ENCODE assay signal across 20 cellular contexts in the genomic region with DNA sequence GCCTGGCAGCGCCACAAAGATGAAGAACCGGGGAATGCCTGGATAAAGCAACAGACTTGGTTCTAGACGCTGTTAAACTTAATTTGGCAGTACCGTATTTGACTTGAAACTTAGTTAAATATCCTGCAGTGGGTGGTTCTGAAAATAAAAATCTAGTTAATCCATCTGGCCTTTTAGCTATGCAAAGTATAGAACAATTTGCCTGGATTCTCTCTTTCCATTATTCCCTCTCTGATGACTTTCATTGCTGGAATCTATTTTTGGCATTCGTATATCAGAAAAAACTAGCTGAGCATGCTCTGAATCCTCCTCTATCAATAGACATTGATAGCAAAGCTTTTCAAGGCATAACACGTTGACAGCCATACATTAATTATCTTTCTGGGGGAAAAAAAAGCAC.
DNase-seq lines count a peak whose midpoint lies in the region; ATAC-seq, FAIRE-seq and TF ChIP-seq lines count a peak whose summit lies in the region.
"Had no signal": no experiment of that assay in that cellular context is flagged by ENCODE, and none has a peak within 500 bp of the region (broad histone marks: within the 10 kb centered on the region; RNA-seq: fewer than 3 reads in every experiment).

No MANE protein-coding gene starts in this region.

- H3K9me3 Mint-ChIP-seq in activated CD8-positive, alpha-beta memory T cell treated with anti-CD3 and anti-CD28 coated beads, Interleukin-2, amount 10 ng/mL, durations not matched to agents 7 days and 5 days (ENCODE audit: low read depth) = peaks cover 3% of the 10 kb centered on the region

- TF ChIP-seq CTCF in VCaP (conservative IDR thresholded peaks at IDR 0.05) = no peak
- no peak for TF ChIP-seq CTCF in vagina (IDR thresholded peaks at IDR 0.05)

- no peaks in the 10 kb centered on the region for H3K4me1 Mint-ChIP-seq in activated CD8-positive, alpha-beta memory T cell treated with anti-CD3 and anti-CD28 coated beads, Interleukin-2, amount 10 ng/mL, durations not matched to agents 7 days and 5 days
- H3K4me1 Mint-ChIP-seq: CD4-positive, alpha-beta memory T cell had no signal

- ATAC-seq in activated CD8-positive, alpha-beta memory T cell treated with anti-CD3 and anti-CD28 coated beads, Interleukin-2, amount 10 ng/mL, durations not matched to agents 7 days and 5 days = no peak
- ATAC-seq: K562 had no signal

- FAIRE-seq in H54 (lab: Jason Lieb, UNC) = peak; percentile 94
- FAIRE-seq: D721Med, GM12892, H1, K562 had no signal

- H3K27ac ChIP-seq in VCaP (0 out of 2 replicates have a peak overlapping the region, but pooled peaks have one; percentile 3), vagina (no peak overlapping the region)
- H3K27ac ChIP-seq: 22Rv1, C4-2B had no signal

- no peaks in the 10 kb centered on the region for H3K27me3 Mint-ChIP-seq in activated CD8-positive, alpha-beta memory T cell treated with anti-CD3 and anti-CD28 coated beads, Interleukin-2, amount 10 ng/mL, durations not matched to agents 7 days and 5 days
- H3K27me3 Mint-ChIP-seq: CD4-positive, alpha-beta memory T cell had no signal

- no peak for TF ChIP-seq POLR2A in H54 (IDR thresholded peaks at IDR 0.05; ENCODE audit: low read depth, low read length)
- TF ChIP-seq POLR2A in vagina (IDR thresholded peaks at IDR 0.05) = no peak

- H3K4me3 ChIP-seq in vagina = no peak overlapping the region
- H3K4me3 ChIP-seq: K562 had no signal

- H3K36me3 ChIP-seq in vagina = no peaks in the 10 kb centered on the region

- H3K9me3 ChIP-seq in vagina = no peaks in the 10 kb centered on the region

- H3K27ac Mint-ChIP-seq in activated CD8-positive, alpha-beta memory T cell treated with anti-CD3 and anti-CD28 coated beads, Interleukin-2, amount 10 ng/mL, durations not matched to agents 7 days and 5 days = no peak overlapping the region
- H3K27ac Mint-ChIP-seq: CD4-positive, alpha-beta memory T cell; HFFc6 had no signal

- no peaks in the 10 kb centered on the region for H3K36me3 Mint-ChIP-seq in activated CD8-positive, alpha-beta memory T cell treated with anti-CD3 and anti-CD28 coated beads, Interleukin-2, amount 10 ng/mL, durations not matched to agents 7 days and 5 days
- H3K36me3 Mint-ChIP-seq: CD4-positive, alpha-beta memory T cell had no signal

- no peaks in the 10 kb centered on the region for H3K27me3 ChIP-seq in vagina

- no peaks in the 10 kb centered on the region for H3K4me1 ChIP-seq in vagina

- intact Hi-C loops in vagina (cut with DNase I) = no loop called here

- CTCF ChIA-PET in activated CD8-positive, alpha-beta memory T cell treated with anti-CD3 and anti-CD28 coated beads, Interleukin-2, amount 10 ng/mL, durations not matched to agents 7 days and 5 days (lab: Charles Lee) = no interaction called here

- DNase-seq in Ammon's horn (ENCODE audit: low spot score) (peak; percentile 7), H54 (ENCODE audit: insufficient read length, low spot score) (no peak), putamen (ENCODE audit: low spot score) (peak; percentile 61), vagina (ENCODE audit: extremely low spot score in 2 of 2) (no peak), cerebellar nuclear complex (lab: John Stamatoyannopoulos, UW) (no peak)
- DNase-seq in activated CD8-positive, alpha-beta memory T cell treated with anti-CD3 and anti-CD28 coated beads, Interleukin-2, amount 10 ng/mL, durations not matched to agents 7 days and 5 days = no peak
- DNase-seq: CD4-positive, alpha-beta memory T cell; COR-L47; DMS153; DMS79 treated with DMSO at 0.1 percent for 48 hours; GDM1; HCEC 1CT; HFFc6 had no signal

- H3K4me3 Mint-ChIP-seq in activated CD8-positive, alpha-beta memory T cell treated with anti-CD3 and anti-CD28 coated beads, Interleukin-2, amount 10 ng/mL, durations not matched to agents 7 days and 5 days = no peak overlapping the region
- H3K4me3 Mint-ChIP-seq: CD4-positive, alpha-beta memory T cell; HFFc6 had no signal

Comparison
In these comparisons a context has a peak if more than half of its experiments do, and no peak if none do; other contexts are left out.
1. DNase-seq: peak in Ammon's horn (single experiment) and putamen (single experiment); none in H54 (single experiment), vagina (0 of 2), cerebellar nuclear complex (0 of 2) and activated CD8-positive, alpha-beta memory T cell treated with anti-CD3 and anti-CD28 coated beads, Interleukin-2, amount 10 ng/mL, durations not matched to agents 7 days and 5 days (single experiment).